15 cellular contexts compared by ENCODE assay signal in genomic region chrX:56505866-56506265, GRCh38. TPM values are rescaled to one million over a fixed set of nuclear protein-coding genes. Genes with fewer than 3 reads are reported as not detected.
A peak's percentile ranks its signal among the peaks of the same experiment; 100 is the strongest.
DNase-seq lines count a peak whose midpoint lies in the region; TF ChIP-seq lines count a peak whose summit lies in the region.
"Had no signal": no experiment of that assay in that cellular context is flagged by ENCODE, and none has a peak within 500 bp of the region (broad histone marks: within the 10 kb centered on the region; RNA-seq: fewer than 3 reads in every experiment).

No MANE protein-coding gene starts in this region.

- no peaks in the 10 kb centered on the region for H4K20me1 ChIP-seq in PC-9 (ENCODE audit: insufficient read depth)
- H4K20me1 ChIP-seq: BLaER1 had no signal

- BruUV-seq in PC-9 (replicated peaks; lab: Mats Ljungman, UMichigan), result TSS peak; percentile 25

- peaks cover 16% of the 10 kb centered on the region; the same call in 1 of the 2 replicates for H3K79me2 ChIP-seq in PC-9 (ENCODE audit: low read depth)

- no peaks in the 10 kb centered on the region for H3K9me2 ChIP-seq in PC-9 (ENCODE audit: insufficient read depth)

- no peak for TF ChIP-seq EP300 in esophagus muscularis mucosa (IDR thresholded peaks at IDR 0.05)

- H3K4me3 ChIP-seq in PC-9, result peak overlapping the region; percentile 46; the same call in 1 of the 2 replicates
- H3K4me3 ChIP-seq in epithelial cell of esophagus (ENCODE audit: low read length), result no peak overlapping the region
- no peak overlapping the region for H3K4me3 ChIP-seq in esophagus muscularis mucosa
- H3K4me3 ChIP-seq: BLaER1, HAP-1 had no signal

- 72% methylated on average over 3 of the region's 4 CpGs for WGBS in esophagus muscularis mucosa

- H2AFZ ChIP-seq in PC-9, result peak overlapping the region; percentile 56; the same call in 1 of the 2 replicates

- H3F3A ChIP-seq in PC-9 (ENCODE audit: insufficient read depth, low read depth), result peaks cover 27% of the 10 kb centered on the region

- POLR2A ChIA-PET in PC-9 (lab: Charles Lee; ENCODE audit: unreplicated experiment), result interaction anchor here (0.7 kb wide), 2 partner anchors 221 to 224 kb away, joined by 3 to 4 read pairs; no protein-coding TSS in a partner anchor

- DNase-seq in DMS53 (lab: John Stamatoyannopoulos, UW), result peak; percentile 23
- no peak for DNase-seq in DMS53 treated with DMSO at 0.1 percent for 48 hours (lab: John Stamatoyannopoulos, UW; ENCODE audit: unreplicated experiment)
- DNase-seq in PC-9, result peak; percentile 62 to 70
- peak; percentile 53 for DNase-seq in epithelial cell of esophagus (ENCODE audit: low read depth)
- peak; percentile 6 for DNase-seq in kidney tubule cell (ENCODE audit: low spot score)
- no peak for DNase-seq in NCI-H524 treated with DMSO at 0.1 percent for 48 hours (lab: John Stamatoyannopoulos, UW)
- no peak for DNase-seq in erythroblast (lab: John Stamatoyannopoulos, UW)
- DNase-seq in esophagus muscularis mucosa (ENCODE audit: extremely low spot score), result no peak
- DNase-seq: Caco-2; CD8-positive, alpha-beta memory T cell; DMS79; GOT3 had no signal

- H3K27me3 ChIP-seq in PC-9 (ENCODE audit: insufficient read depth, low read depth) (no peaks in the 10 kb centered on the region), esophagus muscularis mucosa (peaks cover 0 to 5% (median 0%) of the 10 kb centered on the region in 4 donors)

- H3K9me3 ChIP-seq in PC-9 (ENCODE audit: insufficient read depth, low read depth) (no peaks in the 10 kb centered on the region), esophagus muscularis mucosa (peaks cover 0 to 18% (median 0%) of the 10 kb centered on the region in 4 donors)
- H3K9me3 ChIP-seq: Caco-2, HAP-1 had no signal

- peaks cover 46% of the 10 kb centered on the region for H3K4me1 ChIP-seq in PC-9 (replicated peaks; ENCODE audit: insufficient read depth)
- H3K4me1 ChIP-seq in esophagus muscularis mucosa, result no peaks in the 10 kb centered on the region
- H3K4me1 ChIP-seq: BLaER1, Caco-2, HAP-1 had no signal

- peak overlapping the region; percentile 80 for H3K4me2 ChIP-seq in PC-9
- H3K4me2 ChIP-seq: BLaER1 had no signal

- no peak for TF ChIP-seq POLR2A in erythroblast (IDR thresholded peaks at IDR 0.05; ENCODE audit: low read length)
- TF ChIP-seq POLR2A in esophagus muscularis mucosa (IDR thresholded peaks at IDR 0.05; ENCODE audit: low read depth), result no peak

- intact Hi-C loops in PC-9 (cut with micrococcal nuclease; ENCODE audit: unreplicated experiment), result loop anchor here (10.0 kb wide), 1 partner anchor 779 kb away; the partner anchor contains the start of gene FAAH2
- intact Hi-C loops in esophagus muscularis mucosa (cut with DNase I), result no loop called here

- CTCF ChIA-PET in PC-9 (lab: Charles Lee), result no interaction called here

- H3K27ac ChIP-seq in PC-9 (peak overlapping the region; percentile 100), esophagus muscularis mucosa (replicated peaks in 1 of 4) (no peak overlapping the region)
- H3K27ac ChIP-seq: 22Rv1, BLaER1 had no signal

- TF ChIP-seq CTCF in PC-9 (conservative IDR thresholded peaks at IDR 0.05), result no peak
- no peak for TF ChIP-seq CTCF in epithelial cell of esophagus (IDR thresholded peaks at IDR 0.05; ENCODE audit: insufficient read depth, low read depth, low read length, missing control alignments)
- no peak for TF ChIP-seq CTCF in esophagus muscularis mucosa (IDR thresholded peaks at IDR 0.05)

- H3K36me3 ChIP-seq in PC-9 (ENCODE audit: low read depth) (peaks cover 1% of the 10 kb centered on the region; the same call in 1 of the 2 replicates), esophagus muscularis mucosa (no peaks in the 10 kb centered on the region)
- H3K36me3 ChIP-seq: BLaER1, HAP-1 had no signal

RNA-seq across cellular contexts. Expression of gene UBQLN2, which starts 57.6 kb away (rescaled TPM):
- total RNA-seq in PC-9 (2021) (53.5 and 78.7 TPM in 2 replicates), esophagus muscularis mucosa (10 to 100 TPM; 26.2 to 39.7 (median 28.9) TPM)

Comparison
In these comparisons a context has a peak if more than half of its experiments do, and no peak if none do; other contexts are left out.
1. DNase-seq: peak in DMS53 (single experiment), PC-9 (2 of 2), epithelial cell of esophagus (single experiment) and kidney tubule cell (single experiment); none in DMS53 treated with DMSO at 0.1 percent for 48 hours (single experiment), NCI-H524 treated with DMSO at 0.1 percent for 48 hours (single experiment), erythroblast (0 of 2) and esophagus muscularis mucosa (single experiment).